9 cellular contexts compared by ENCODE assay signal in the genomic region with DNA sequence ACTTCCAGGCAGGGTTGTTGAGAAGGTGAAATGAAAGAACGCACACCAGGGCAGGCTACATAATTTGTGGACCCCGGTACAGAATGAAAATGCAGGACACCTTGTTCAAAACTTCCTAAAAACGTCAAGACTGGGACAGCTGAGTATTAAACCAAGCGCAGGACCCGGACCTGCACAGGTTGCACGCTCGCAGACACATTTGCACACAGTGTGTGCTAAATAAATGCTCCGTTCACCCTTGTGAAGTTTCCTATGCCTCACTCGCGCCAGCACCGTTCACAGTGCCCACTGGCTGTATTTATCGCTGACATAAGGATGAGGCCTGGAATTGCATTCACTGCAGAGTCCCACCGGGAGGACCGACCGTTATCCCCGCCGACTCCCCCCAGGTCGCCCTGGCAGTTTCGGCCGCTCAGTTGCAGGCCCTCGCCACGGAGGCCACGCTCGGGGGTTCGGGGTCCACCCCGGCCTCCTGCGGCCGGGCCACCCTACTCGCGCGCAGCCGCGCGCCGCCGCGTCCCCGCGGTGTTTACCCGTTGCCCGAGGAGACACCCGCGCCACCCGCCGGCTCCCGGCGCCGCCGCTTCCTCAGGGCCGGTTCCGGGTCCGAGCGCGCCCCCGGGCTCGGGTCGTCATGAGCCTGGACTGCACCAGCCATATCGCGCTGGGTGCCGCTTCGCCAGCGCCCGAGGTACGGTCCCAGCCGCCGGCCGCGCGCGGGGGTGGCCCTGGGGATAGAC. TPM values are rescaled to one million over a fixed set of nuclear protein-coding genes. Genes with fewer than 3 reads are reported as not detected.
A peak's percentile ranks its signal among the peaks of the same experiment; 100 is the strongest.
DNase-seq lines count a peak whose midpoint lies in the region; ATAC-seq and TF ChIP-seq lines count a peak whose summit lies in the region.
"Had no signal": no experiment of that assay in that cellular context is flagged by ENCODE, and none has a peak within 500 bp of the region (broad histone marks: within the 10 kb centered on the region; RNA-seq: fewer than 3 reads in every experiment).

A gene with protein sequence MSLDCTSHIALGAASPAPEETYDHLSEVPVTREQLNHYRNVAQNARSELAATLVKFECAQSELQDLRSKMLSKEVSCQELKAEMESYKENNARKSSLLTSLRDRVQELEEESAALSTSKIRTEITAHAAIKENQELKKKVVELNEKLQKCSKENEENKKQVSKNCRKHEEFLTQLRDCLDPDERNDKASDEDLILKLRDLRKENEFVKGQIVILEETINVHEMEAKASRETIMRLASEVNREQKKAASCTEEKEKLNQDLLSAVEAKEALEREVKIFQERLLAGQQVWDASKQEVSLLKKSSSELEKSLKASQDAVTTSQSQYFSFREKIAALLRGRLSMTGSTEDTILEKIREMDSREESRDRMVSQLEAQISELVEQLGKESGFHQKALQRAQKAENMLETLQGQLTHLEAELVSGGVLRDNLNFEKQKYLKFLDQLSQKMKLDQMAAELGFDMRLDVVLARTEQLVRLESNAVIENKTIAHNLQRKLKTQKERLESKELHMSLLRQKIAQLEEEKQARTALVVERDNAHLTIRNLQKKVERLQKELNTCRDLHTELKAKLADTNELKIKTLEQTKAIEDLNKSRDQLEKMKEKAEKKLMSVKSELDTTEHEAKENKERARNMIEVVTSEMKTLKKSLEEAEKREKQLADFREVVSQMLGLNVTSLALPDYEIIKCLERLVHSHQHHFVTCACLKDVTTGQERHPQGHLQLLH (plus strand): TSS at position 523 of the 740 bp plus-strand sequence. CDS start 112 bp downstream, at position 635.

- peak within 1 kb of the TSS in 3 of 4 donors; percentile 48 to 77 (median 61) for H3K4me3 Mint-ChIP-seq in CD4-positive, CD25-positive, alpha-beta regulatory T cell
- H3K4me3 Mint-ChIP-seq in HFFc6, result peak within 1 kb of the TSS; percentile 86
- H3K4me3 Mint-ChIP-seq in activated CD4-positive, alpha-beta memory T cell treated with anti-CD3 and anti-CD28 coated beads, Interleukin-2, amount 10 ng/mL, durations not matched to agents 7 days and 5 days, result peak within 1 kb of the TSS; percentile 68
- peak within 1 kb of the TSS; percentile 87 for H3K4me3 Mint-ChIP-seq in neural crest cell

- POLR2A ChIA-PET in activated CD4-positive, alpha-beta memory T cell treated with anti-CD3 and anti-CD28 coated beads, Interleukin-2, amount 10 ng/mL, durations not matched to agents 7 days and 5 days (lab: Charles Lee), result interaction anchor here (1.6 to 1.8 kb wide), 2 partner anchors 11 kb away, joined by 3 to 5 read pairs; no protein-coding TSS in a partner anchor

- peaks cover 13% of the 10 kb centered on the region for H3K4me1 ChIP-seq in CD4-positive, CD25-positive, alpha-beta regulatory T cell (ENCODE audit: control insufficient read depth, insufficient read depth, low read length, poor library complexity, severe bottlenecking)

- no peak for DNase-seq in CD4-positive, CD25-positive, alpha-beta regulatory T cell
- DNase-seq in HFFc6 (no peak), glomerular visceral epithelial cell (ENCODE audit: extremely low spot score) (peak; percentile 38), neural crest cell (ENCODE audit: low read depth, low spot score) (peak; percentile 40), NCI-H1694 (lab: John Stamatoyannopoulos, UW) (no peak)
- peak; percentile 24 for DNase-seq in activated CD4-positive, alpha-beta memory T cell treated with anti-CD3 and anti-CD28 coated beads, Interleukin-2, amount 10 ng/mL, durations not matched to agents 7 days and 5 days
- DNase-seq in stimulated activated naive CD4-positive, alpha-beta T cell treated with Interleukin-2 at 50 U/mL for 16 hours (lab: John Stamatoyannopoulos, UW), result no peak

- no peaks in the 10 kb centered on the region for H3K36me3 ChIP-seq in CD4-positive, CD25-positive, alpha-beta regulatory T cell (ENCODE audit: control insufficient read depth, insufficient read depth, low read length)

- no peak within 1 kb of the TSS for H3K4me3 ChIP-seq in CD4-positive, CD25-positive, alpha-beta regulatory T cell (ENCODE audit: low read depth, low read length)
- H3K4me3 ChIP-seq: K562 had no signal

- H3K9me3 ChIP-seq in CD4-positive, CD25-positive, alpha-beta regulatory T cell (ENCODE audit: control insufficient read depth in 2 of 2, low read length in 2 of 2), result no peaks in the 10 kb centered on the region

- no peak for TF ChIP-seq CTCF in HFFc6 (IDR thresholded peaks at IDR 0.05)
- TF ChIP-seq CTCF in neural crest cell (conservative IDR thresholded peaks at IDR 0.05), result no peak

- H3K27me3 ChIP-seq in CD4-positive, CD25-positive, alpha-beta regulatory T cell (ENCODE audit: control insufficient read depth, insufficient read depth, low read length), result peaks cover 31% of the 10 kb centered on the region

- ATAC-seq in CD4-positive, CD25-positive, alpha-beta regulatory T cell (ENCODE audit: low read depth in 2 of 2), result peak in 1 of 2 donors; percentile 37
- ATAC-seq in HG03469 (IDR thresholded peaks at IDR 0.05; ENCODE audit: unreplicated experiment), result no peak
- ATAC-seq: K562 had no signal

- peaks cover 73% of the 10 kb centered on the region for H3K27me3 Mint-ChIP-seq in CD4-positive, CD25-positive, alpha-beta regulatory T cell
- H3K27me3 Mint-ChIP-seq in HFFc6 (ENCODE audit: insufficient read depth), result peaks cover 6% of the 10 kb centered on the region
- H3K27me3 Mint-ChIP-seq in activated CD4-positive, alpha-beta memory T cell treated with anti-CD3 and anti-CD28 coated beads, Interleukin-2, amount 10 ng/mL, durations not matched to agents 7 days and 5 days, result peaks cover 54% of the 10 kb centered on the region
- peaks cover 45% of the 10 kb centered on the region for H3K27me3 Mint-ChIP-seq in neural crest cell (ENCODE audit: low read depth)

- H3K27ac ChIP-seq in CD4-positive, CD25-positive, alpha-beta regulatory T cell (ENCODE audit: insufficient read depth, low read length, poor library complexity, severe bottlenecking), result no peak within 1 kb of the TSS

- peaks cover 0 to 5% (median 0%) of the 10 kb centered on the region in 7 donors for H3K9me3 Mint-ChIP-seq in CD4-positive, CD25-positive, alpha-beta regulatory T cell
- H3K9me3 Mint-ChIP-seq in HFFc6, result no peaks in the 10 kb centered on the region
- no peaks in the 10 kb centered on the region for H3K9me3 Mint-ChIP-seq in activated CD4-positive, alpha-beta memory T cell treated with anti-CD3 and anti-CD28 coated beads, Interleukin-2, amount 10 ng/mL, durations not matched to agents 7 days and 5 days
- no peaks in the 10 kb centered on the region for H3K9me3 Mint-ChIP-seq in neural crest cell

- CTCF ChIA-PET in activated CD4-positive, alpha-beta memory T cell treated with anti-CD3 and anti-CD28 coated beads, Interleukin-2, amount 10 ng/mL, durations not matched to agents 7 days and 5 days (lab: Charles Lee), result no interaction called here

- no peak within 1 kb of the TSS for H3K27ac Mint-ChIP-seq in CD4-positive, CD25-positive, alpha-beta regulatory T cell
- H3K27ac Mint-ChIP-seq in HFFc6 (peak within 1 kb of the TSS; percentile 69), neural crest cell (ENCODE audit: unreplicated experiment) (no peak within 1 kb of the TSS)
- no peak within 1 kb of the TSS for H3K27ac Mint-ChIP-seq in activated CD4-positive, alpha-beta memory T cell treated with anti-CD3 and anti-CD28 coated beads, Interleukin-2, amount 10 ng/mL, durations not matched to agents 7 days and 5 days

- peaks cover 4 to 14% (median 12%) of the 10 kb centered on the region in 4 donors for H3K4me1 Mint-ChIP-seq in CD4-positive, CD25-positive, alpha-beta regulatory T cell
- H3K4me1 Mint-ChIP-seq in HFFc6 (ENCODE audit: low read depth) (peaks cover 21% of the 10 kb centered on the region), neural crest cell (peaks cover 14% of the 10 kb centered on the region)
- H3K4me1 Mint-ChIP-seq in activated CD4-positive, alpha-beta memory T cell treated with anti-CD3 and anti-CD28 coated beads, Interleukin-2, amount 10 ng/mL, durations not matched to agents 7 days and 5 days, result peaks cover 17% of the 10 kb centered on the region

- peaks cover 3% of the 10 kb centered on the region for H3K36me3 Mint-ChIP-seq in CD4-positive, CD25-positive, alpha-beta regulatory T cell
- H3K36me3 Mint-ChIP-seq in HFFc6 (ENCODE audit: low read depth) (no peaks in the 10 kb centered on the region), neural crest cell (ENCODE audit: low read depth) (no peaks in the 10 kb centered on the region)
- no peaks in the 10 kb centered on the region for H3K36me3 Mint-ChIP-seq in activated CD4-positive, alpha-beta memory T cell treated with anti-CD3 and anti-CD28 coated beads, Interleukin-2, amount 10 ng/mL, durations not matched to agents 7 days and 5 days (ENCODE audit: low read depth)

RNA-seq across cellular contexts. Expression of the gene that starts here (rescaled TPM):
- total RNA-seq in CD4-positive, CD25-positive, alpha-beta regulatory T cell, result not detected
- polyA plus RNA-seq in CD4-positive, CD25-positive, alpha-beta regulatory T cell, result not detected
- total RNA-seq in HFFc6 (2021; fragmentation: NEBNext Ultra II Directional; extraction: Animal tissue kit (Norgen Biotek cat#: 25700)), result under 1 TPM; 0.09 to 0.43 (median 0.30) TPM
- not detected for total RNA-seq in activated CD4-positive, alpha-beta memory T cell treated with anti-CD3 and anti-CD28 coated beads, Interleukin-2, amount 10 ng/mL, durations not matched to agents 7 days and 5 days
- total RNA-seq in neural crest cell, result 0.25 and 0.37 TPM in 2 replicates

Comparison
In these comparisons a context has a peak if more than half of its experiments do, and no peak if none do; other contexts are left out.
1. Peak in DNase-seq in activated CD4-positive, alpha-beta memory T cell treated with anti-CD3 and anti-CD28 coated beads, Interleukin-2, amount 10 ng/mL, durations not matched to agents 7 days and 5 days; RNA of the gene not detected or under 1 TPM.
2. Peak in DNase-seq in neural crest cell; RNA of the gene not detected or under 1 TPM.